ENCODE assay signal across 8 cellular contexts in the genomic region with DNA sequence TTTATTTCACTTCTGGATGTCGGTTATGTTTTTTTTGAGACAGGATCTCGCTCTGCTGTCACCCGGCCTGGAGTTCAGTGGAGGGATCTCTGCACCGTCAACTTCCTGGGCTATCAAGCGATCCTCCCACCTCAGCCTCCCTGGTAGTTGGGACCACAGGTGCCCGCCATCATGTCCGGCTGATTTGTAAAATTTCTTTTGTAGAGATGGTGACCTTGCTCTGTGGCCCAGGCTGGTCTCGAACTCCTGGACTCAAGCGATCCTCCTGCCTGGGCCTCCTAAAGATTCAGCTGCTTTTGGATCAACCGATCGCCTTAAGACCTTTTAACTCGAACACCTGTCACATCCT.
DNase-seq lines count a peak whose midpoint lies in the region.

No MANE protein-coding gene starts in this region.

- peaks cover 17% of the 10 kb centered on the region for H3K9me3 ChIP-seq in NT2/D1 (ENCODE audit: insufficient read depth, low read length)
- peaks cover 2% of the 10 kb centered on the region for H3K9me3 ChIP-seq in endocrine pancreas (ENCODE audit: control insufficient read depth, low read length)
- H3K9me3 ChIP-seq in neuron (ENCODE audit: low read length), result peaks cover 14% of the 10 kb centered on the region

- peak overlapping the region; percentile 18 for H2AFZ ChIP-seq in neuron (ENCODE audit: low read depth, low read length)

- peak overlapping the region; percentile 96 for H3K9ac ChIP-seq in NT2/D1 (ENCODE audit: insufficient read length, low read depth)
- H3K9ac ChIP-seq in endocrine pancreas (ENCODE audit: control insufficient read depth, insufficient read depth, low read length), result peak overlapping the region; percentile 60

- H3K36me3 ChIP-seq in NT2/D1 (ENCODE audit: insufficient read depth, insufficient read length, low read length) (peaks cover 34% of the 10 kb centered on the region), endocrine pancreas (ENCODE audit: control insufficient read depth, insufficient read depth, low read length) (no peaks in the 10 kb centered on the region), neuron (ENCODE audit: insufficient read depth, low read length) (peaks cover 12% of the 10 kb centered on the region)

- H3K27me3 ChIP-seq in NT2/D1 (ENCODE audit: insufficient read depth, insufficient read length) (no peaks in the 10 kb centered on the region), endocrine pancreas (ENCODE audit: control insufficient read depth, insufficient read depth, low read length) (no peaks in the 10 kb centered on the region), neuron (ENCODE audit: insufficient read depth, low read length) (no peaks in the 10 kb centered on the region)

- peak; percentile 36 for DNase-seq in NK-92 treated with Interleukin-12 subunit alpha and Interleukin-12 subunit beta, amount 100 ng/mL, for 24 hours (lab: John Stamatoyannopoulos, UW)
- no peak for DNase-seq in NK-92 (lab: John Stamatoyannopoulos, UW; ENCODE audit: unreplicated experiment)
- no peak for DNase-seq in NT2/D1 (ENCODE audit: low read depth, low spot score)
- DNase-seq in iPS-NIHi7 (ENCODE audit: extremely low spot score), result no peak
- no peak for DNase-seq in HuH-7.5 (ENCODE audit: low spot score)
- DNase-seq in NCI-H146 treated with DMSO at 0.1 percent for 48 hours (lab: John Stamatoyannopoulos, UW; ENCODE audit: unreplicated experiment), result no peak

- H3K4me1 ChIP-seq in NT2/D1 (ENCODE audit: insufficient read depth, insufficient read length), result no peaks in the 10 kb centered on the region
- H3K4me1 ChIP-seq in endocrine pancreas (ENCODE audit: control insufficient read depth, insufficient read depth, low read length), result no peaks in the 10 kb centered on the region
- peaks cover 21% of the 10 kb centered on the region for H3K4me1 ChIP-seq in neuron (ENCODE audit: insufficient read depth, low read length)

- H3K4me3 ChIP-seq in NT2/D1 (ENCODE audit: insufficient read length, low read depth) (peak overlapping the region; percentile 79), endocrine pancreas (ENCODE audit: control insufficient read depth, insufficient read depth, low read length) (peak overlapping the region; percentile 77), neuron (ENCODE audit: low read length) (peak overlapping the region; percentile 95)
